ENCODE assay signal across 21 cellular contexts in the genomic region with DNA sequence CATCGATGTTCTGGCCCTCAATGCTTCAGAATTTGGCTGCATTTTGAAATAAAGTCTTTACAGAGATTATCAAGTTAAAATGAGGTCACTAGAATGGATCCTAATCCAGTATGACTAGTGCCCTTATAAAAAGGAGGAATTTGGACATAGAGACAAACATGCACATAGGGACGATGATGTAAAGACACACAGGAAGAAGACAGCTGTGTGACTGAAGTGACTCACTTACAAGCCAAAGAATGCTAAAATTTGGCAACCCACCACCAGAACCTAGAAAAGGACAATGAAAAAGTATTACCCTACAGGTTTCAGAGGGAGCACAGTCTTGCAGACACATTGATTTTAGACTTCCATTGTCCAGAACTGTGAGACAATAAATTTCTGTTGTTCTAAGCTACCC.
"Had no signal": no experiment of that assay in that cellular context is flagged by ENCODE, and none has a peak within 500 bp of the region (broad histone marks: within the 10 kb centered on the region; RNA-seq: fewer than 3 reads in every experiment).

No MANE protein-coding gene starts in this region.

- DNase-seq: activated CD4-positive, alpha-beta T cell treated with anti-CD3 and anti-CD28 coated beads, Interleukin-2, amount 50 U/mL, for 48 hours; activated CD4-positive, CD25-positive, alpha-beta regulatory T cell treated with anti-CD3 and anti-CD28 coated beads, Interleukin-2, amount 50 U/mL, for 72 hours; activated CD8-positive, alpha-beta memory T cell treated with anti-CD3 and anti-CD28 coated beads, Interleukin-2, amount 10 ng/mL, durations not matched to agents 7 days and 5 days; activated naive CD4-positive, alpha-beta T cell treated with anti-CD3 and anti-CD28 coated beads for 36 hours; activated naive CD8-positive, alpha-beta T cell treated with anti-CD3 and anti-CD28 coated beads, Interleukin-2, amount 50 U/mL, for 24 hours; activated T-cell treated with anti-CD3 and anti-CD28 coated beads, Interleukin-2, amount 50 U/mL, for 1 hour; aorta; endodermal cell; glutamatergic neuron; hypothalamus; kidney; left lung; mammary epithelial cell; naive thymus-derived CD4-positive, alpha-beta T cell; ovary; right lobe of liver had no signal

- H3K4me3 Mint-ChIP-seq: activated CD8-positive, alpha-beta memory T cell treated with anti-CD3 and anti-CD28 coated beads, Interleukin-2, amount 10 ng/mL, durations not matched to agents 7 days and 5 days; activated naive CD4-positive, alpha-beta T cell treated with anti-CD3 and anti-CD28 coated beads for 36 hours; activated naive CD8-positive, alpha-beta T cell treated with anti-CD3 and anti-CD28 coated beads, Interleukin-2, amount 50 U/mL, for 24 hours; endodermal cell; naive thymus-derived CD4-positive, alpha-beta T cell; stimulated activated naive CD8-positive, alpha-beta T cell treated with anti-CD3 and anti-CD28 coated beads, Interleukin-15, Interleukin-2, amounts not matched to agents 100 ng/mL and 50 ng/mL, for 24 hours; type B pancreatic cell had no signal

- H3K27me3 ChIP-seq: left lung, ovary, right lobe of liver, suprapubic skin had no signal

- H3K27me3 Mint-ChIP-seq: activated CD8-positive, alpha-beta memory T cell treated with anti-CD3 and anti-CD28 coated beads, Interleukin-2, amount 10 ng/mL, durations not matched to agents 7 days and 5 days; activated naive CD8-positive, alpha-beta T cell treated with anti-CD3 and anti-CD28 coated beads, Interleukin-2, amount 50 U/mL, for 24 hours; naive thymus-derived CD4-positive, alpha-beta T cell; stimulated activated naive CD8-positive, alpha-beta T cell treated with anti-CD3 and anti-CD28 coated beads, Interleukin-15, Interleukin-2, amounts not matched to agents 100 ng/mL and 50 ng/mL, for 24 hours; type B pancreatic cell had no signal

- FAIRE-seq: bronchial epithelial cell, kidney had no signal

- ATAC-seq: activated CD8-positive, alpha-beta memory T cell treated with anti-CD3 and anti-CD28 coated beads, Interleukin-2, amount 10 ng/mL, durations not matched to agents 7 days and 5 days; activated naive CD8-positive, alpha-beta T cell treated with anti-CD3 and anti-CD28 coated beads, Interleukin-2, amount 50 U/mL, for 24 hours; left lung; naive thymus-derived CD4-positive, alpha-beta T cell; right lobe of liver had no signal

- H3K9me3 ChIP-seq: ovary, right lobe of liver, suprapubic skin had no signal

- H3K27ac Mint-ChIP-seq: activated CD8-positive, alpha-beta memory T cell treated with anti-CD3 and anti-CD28 coated beads, Interleukin-2, amount 10 ng/mL, durations not matched to agents 7 days and 5 days; activated naive CD4-positive, alpha-beta T cell treated with anti-CD3 and anti-CD28 coated beads for 36 hours; activated naive CD8-positive, alpha-beta T cell treated with anti-CD3 and anti-CD28 coated beads, Interleukin-2, amount 50 U/mL, for 24 hours; activated T-helper 2 cell treated with anti-CD3 and anti-CD28 coated beads, Interferon-gamma antibody, Interleukin-2, Interleukin-4, amounts not matched to agents 10 μg/mL and 5 μg/mL and 100 μg/mL, durations not matched to agents 14 hours and 24 hours and 36 hours; endodermal cell; naive thymus-derived CD4-positive, alpha-beta T cell; stimulated activated naive CD8-positive, alpha-beta T cell treated with anti-CD3 and anti-CD28 coated beads, Interleukin-15, Interleukin-2, amounts not matched to agents 100 ng/mL and 50 ng/mL, for 24 hours; type B pancreatic cell had no signal

- H3K4me1 Mint-ChIP-seq: naive thymus-derived CD4-positive, alpha-beta T cell had no signal

- H3K9me3 Mint-ChIP-seq: activated naive CD4-positive, alpha-beta T cell treated with anti-CD3 and anti-CD28 coated beads for 36 hours; activated naive CD8-positive, alpha-beta T cell treated with anti-CD3 and anti-CD28 coated beads, Interleukin-2, amount 50 U/mL, for 24 hours; activated T-helper 2 cell treated with anti-CD3 and anti-CD28 coated beads, Interferon-gamma antibody, Interleukin-2, Interleukin-4, amounts not matched to agents 10 μg/mL and 5 μg/mL and 100 μg/mL, durations not matched to agents 14 hours and 24 hours and 36 hours; endodermal cell; naive thymus-derived CD4-positive, alpha-beta T cell; type B pancreatic cell had no signal

- H3K36me3 ChIP-seq: left lung, ovary, right lobe of liver, suprapubic skin had no signal

- H3K4me3 ChIP-seq: left lung, ovary, right lobe of liver, suprapubic skin had no signal

- H3K36me3 Mint-ChIP-seq: activated CD8-positive, alpha-beta memory T cell treated with anti-CD3 and anti-CD28 coated beads, Interleukin-2, amount 10 ng/mL, durations not matched to agents 7 days and 5 days; naive thymus-derived CD4-positive, alpha-beta T cell; type B pancreatic cell had no signal

- H3K4me1 ChIP-seq: left lung, right lobe of liver, suprapubic skin had no signal

- H3K27ac ChIP-seq: left lung, ovary, right lobe of liver, suprapubic skin had no signal
